ENCODE assay signal across 8 cellular contexts in genomic region chr11:118621898-118622375, GRCh38. TPM values are rescaled to one million over a fixed set of nuclear protein-coding genes. Genes with fewer than 3 reads are reported as not detected.
DNase-seq lines count a peak whose midpoint lies in the region; ATAC-seq and TF ChIP-seq lines count a peak whose summit lies in the region.

No MANE protein-coding gene starts in this region.

- no peaks in the 10 kb centered on the region for H3K36me3 Mint-ChIP-seq in activated T-cell treated with anti-CD3 and anti-CD28 coated beads, Interleukin-2, amount 50 U/mL, for 24 hours (ENCODE audit: low read depth)
- H3K36me3 Mint-ChIP-seq in brain = peaks cover 13% of the 10 kb centered on the region

- DNase-seq in activated T-cell treated with anti-CD3 and anti-CD28 coated beads, Interleukin-2, amount 50 U/mL, for 24 hours = no peak
- DNase-seq in activated T-cell treated with anti-CD3 and anti-CD28 coated beads for 4 hours (no peak), lung (ENCODE audit: low spot score) (no peak), tibial nerve (ENCODE audit: low spot score in 2 of 2) (no peak), hepatic stellate cell (ENCODE audit: low spot score) (no peak)

- no peaks in the 10 kb centered on the region for H3K9me3 Mint-ChIP-seq in activated T-cell treated with anti-CD3 and anti-CD28 coated beads, Interleukin-2, amount 50 U/mL, for 24 hours
- H3K9me3 Mint-ChIP-seq in brain = peaks cover 0 to 3% (median 0%) of the 10 kb centered on the region in 5 experiments

- H3K4me3 ChIP-seq in lung = peak overlapping the region; percentile 27
- H3K4me3 ChIP-seq in tibial nerve = peak overlapping the region; percentile 36 to 53 (median 42)

- TF ChIP-seq POLR2A in tibial nerve (IDR thresholded peaks at IDR 0.05) = no peak

- 40 to 77% methylated on average over 4 of the region's 4 CpGs for WGBS in lung, 2 donors
- 18 to 31% methylated on average over 4 of the region's 4 CpGs for WGBS in tibial nerve, 2 donors

- H3K9me3 ChIP-seq in lung (ENCODE audit: control insufficient read depth in 2 of 2, insufficient read depth in 1 of 2, low read length in 1 of 2) = no peaks in the 10 kb centered on the region
- H3K9me3 ChIP-seq in tibial nerve = no peaks in the 10 kb centered on the region

- ATAC-seq in lung (ENCODE audit: insufficient read depth, low FRiP score) (no peak), HG02852 (IDR thresholded peaks at IDR 0.05; ENCODE audit: unreplicated experiment) (no peak), HG02610 (IDR thresholded peaks at IDR 0.05; ENCODE audit: unreplicated experiment) (no peak)

- H3K36me3 ChIP-seq in lung (ENCODE audit: control insufficient read depth in 2 of 2, insufficient read depth in 2 of 2, low read length in 2 of 2) = peaks cover 4 to 14% of the 10 kb centered on the region in 2 donors
- peaks cover 0 to 36% (median 2%) of the 10 kb centered on the region in 3 donors for H3K36me3 ChIP-seq in tibial nerve

- peaks cover 6 to 43% of the 10 kb centered on the region in 2 donors for H3K4me1 ChIP-seq in lung (ENCODE audit: control insufficient read depth in 2 of 2, insufficient read depth in 2 of 2, low read length in 2 of 2)
- peaks cover 5 to 76% (median 62%) of the 10 kb centered on the region in 4 donors for H3K4me1 ChIP-seq in tibial nerve

- H3K27me3 Mint-ChIP-seq in activated T-cell treated with anti-CD3 and anti-CD28 coated beads, Interleukin-2, amount 50 U/mL, for 24 hours = peaks cover 23% of the 10 kb centered on the region
- peaks cover 3% of the 10 kb centered on the region for H3K27me3 Mint-ChIP-seq in brain

- no peak for TF ChIP-seq EP300 in tibial nerve (IDR thresholded peaks at IDR 0.05)

- peaks cover 10% of the 10 kb centered on the region for H3K4me1 Mint-ChIP-seq in activated T-cell treated with anti-CD3 and anti-CD28 coated beads, Interleukin-2, amount 50 U/mL, for 24 hours (ENCODE audit: low read depth)
- H3K4me1 Mint-ChIP-seq in brain = peaks cover 83% of the 10 kb centered on the region

- TF ChIP-seq CTCF in brain (conservative IDR thresholded peaks at IDR 0.05) (no peak), lung (IDR thresholded peaks at IDR 0.05; ENCODE audit: control extremely low read depth, extremely low read depth) (no peak), tibial nerve (IDR thresholded peaks at IDR 0.05) (no peak)

- no peaks in the 10 kb centered on the region for H3K27me3 ChIP-seq in lung (ENCODE audit: control insufficient read depth, insufficient read depth)
- no peaks in the 10 kb centered on the region for H3K27me3 ChIP-seq in tibial nerve

- H3K27ac ChIP-seq in lung (ENCODE audit: low read depth in 1 of 2, low read length in 1 of 2) = peak overlapping the region; percentile 80 to 86
- peak overlapping the region; percentile 61 to 99 (median 86) for H3K27ac ChIP-seq in tibial nerve

- H3K27ac Mint-ChIP-seq in activated T-cell treated with anti-CD3 and anti-CD28 coated beads, Interleukin-2, amount 50 U/mL, for 24 hours = peak overlapping the region; percentile 4
- peak overlapping the region; percentile 93 to 99 (median 98) for H3K27ac Mint-ChIP-seq in brain

- H3K4me3 Mint-ChIP-seq in activated T-cell treated with anti-CD3 and anti-CD28 coated beads, Interleukin-2, amount 50 U/mL, for 24 hours = no peak overlapping the region
- peak overlapping the region; percentile 88 to 94 (median 92) for H3K4me3 Mint-ChIP-seq in brain

RNA-seq across cellular contexts. Expression of gene PHLDB1, which starts 14.5 kb away (rescaled TPM):
- polyA plus RNA-seq in brain (ENCODE audit: insufficient read depth, low read depth, low replicate concordance) (85.1 TPM), lung (10 to 100 TPM; 27.3 to 69.3 TPM)
- total RNA-seq in lung (10 to 100 TPM; 82.8 to 90.5 TPM), tibial nerve (100 to 1,000 TPM; 299 to 365 (median 323) TPM)

RNA-seq across cellular contexts. Expression of gene ARCN1, which starts 49.7 kb away (rescaled TPM):
- polyA plus RNA-seq in brain (ENCODE audit: insufficient read depth, low read depth, low replicate concordance) = 113 TPM
- total RNA-seq in lung = 100 to 1,000 TPM; 114 to 123 TPM
- polyA plus RNA-seq in lung = 10 to 100 TPM; 72.4 to 97.6 TPM
- 10 to 100 TPM; 74.3 to 94.8 (median 88.5) TPM for total RNA-seq in tibial nerve

RNA-seq across cellular contexts. Expression of gene IFT46, which starts 56.2 kb away (rescaled TPM):
- polyA plus RNA-seq in brain (ENCODE audit: insufficient read depth, low read depth, low replicate concordance) = 34.3 TPM
- 10 to 100 TPM; 27.2 to 32.9 TPM for total RNA-seq in lung
- polyA plus RNA-seq in lung = 10 to 100 TPM; 15.3 to 21.7 TPM
- 10 to 100 TPM; 30.3 to 44.4 (median 35.4) TPM for total RNA-seq in tibial nerve

RNA-seq across cellular contexts. Expression of gene TREH, which starts 57.5 kb away (rescaled TPM):
- not detected for polyA plus RNA-seq in brain (ENCODE audit: insufficient read depth, low read depth, low replicate concordance)
- total RNA-seq in lung = under 1 TPM in 1 of 2 donors, not detected in 1; 0.17 TPM
- polyA plus RNA-seq in lung = 1 to 10 TPM in 1 of 2 donors, under 1 TPM in 1; 0.19 to 1.1 TPM
- total RNA-seq in tibial nerve = not detected
